In genomic region chr6:130365166-130366010, GRCh38 we compare ENCODE assay signal across 8 cellular contexts. TPM values are rescaled to one million over a fixed set of nuclear protein-coding genes. Genes with fewer than 3 reads are reported as not detected.
DNase-seq lines count a peak whose midpoint lies in the region; ATAC-seq, FAIRE-seq and TF ChIP-seq lines count a peak whose summit lies in the region.

No MANE protein-coding gene starts in this region.

- H3K4me2 ChIP-seq in endothelial cell of umbilical vein (ENCODE audit: insufficient read depth, low read length), result peak overlapping the region; percentile 86

- H3K27ac ChIP-seq in endothelial cell of umbilical vein (ENCODE audit: insufficient read depth, low read depth, low read length), result no peak overlapping the region
- H3K27ac ChIP-seq in stomach, result peak overlapping the region; percentile 55 to 78 (median 78)

- H3K9me3 Mint-ChIP-seq in CD14-positive monocyte, result peaks cover 0 to 10% (median 3%) of the 10 kb centered on the region in 7 donors
- H3K9me3 Mint-ChIP-seq in activated CD8-positive, alpha-beta T cell treated with anti-CD3 and anti-CD28 coated beads, Interleukin-2, amount 10 ng/mL, durations not matched to agents 7 days and 5 days (ENCODE audit: insufficient read depth), result peaks cover under 1% of the 10 kb centered on the region

- peak overlapping the region; percentile 94 for H2AFZ ChIP-seq in endothelial cell of umbilical vein (ENCODE audit: low read depth, low read length)

- H3K79me2 ChIP-seq in endothelial cell of umbilical vein (ENCODE audit: control insufficient read depth, insufficient read depth, low read length), result no peaks in the 10 kb centered on the region

- dilution Hi-C loops in endothelial cell of umbilical vein (cut with MboI; ENCODE audit: extremely low pct_ligation_motif_present, low sequenced_read_pairs), result no loop called here

- WGBS in stomach, 5 donors, result 1 to 5% (median 3%) methylated on average over 49 to 74 of the region's 74 CpGs

- CTCF ChIA-PET in activated CD8-positive, alpha-beta T cell treated with anti-CD3 and anti-CD28 coated beads, Interleukin-2, amount 10 ng/mL, durations not matched to agents 7 days and 5 days (lab: Charles Lee), result interaction anchor here (0.8 to 2.0 kb wide), 9 partner anchors 15 to 333 kb away, joined by 3 to 11 read pairs (median 3); no protein-coding TSS in a partner anchor
- CTCF ChIA-PET in endothelial cell of umbilical vein (lab: Charles Lee), result interaction anchor here (0.6 to 5.9 kb wide), 36 partner anchors 20 to 494 kb away, joined by 3 to 161 read pairs (median 4); partner anchors contain the start of gene SMLR1

- peaks cover 12% of the 10 kb centered on the region for H3K4me1 Mint-ChIP-seq in CD14-positive monocyte
- peaks cover 18% of the 10 kb centered on the region for H3K4me1 Mint-ChIP-seq in activated CD8-positive, alpha-beta T cell treated with anti-CD3 and anti-CD28 coated beads, Interleukin-2, amount 10 ng/mL, durations not matched to agents 7 days and 5 days (ENCODE audit: low read depth)

- peaks cover 6% of the 10 kb centered on the region for H3K4me1 ChIP-seq in endothelial cell of umbilical vein (ENCODE audit: control insufficient read depth, extremely low read depth, insufficient read depth, low read length)
- H3K4me1 ChIP-seq in mononuclear cell (ENCODE audit: insufficient read depth, low read length), result peaks cover 13% of the 10 kb centered on the region
- peaks cover 0 to 22% (median 18%) of the 10 kb centered on the region in 4 donors for H3K4me1 ChIP-seq in stomach

- no TSS peak for BruUV-seq in endothelial cell of umbilical vein (replicated peaks; lab: Mats Ljungman, UMichigan)

- POLR2A ChIA-PET in activated CD8-positive, alpha-beta T cell treated with anti-CD3 and anti-CD28 coated beads, Interleukin-2, amount 10 ng/mL, durations not matched to agents 7 days and 5 days (lab: Charles Lee), result no interaction called here
- POLR2A ChIA-PET in endothelial cell of umbilical vein (lab: Charles Lee), result no interaction called here

- H3K4me3 Mint-ChIP-seq in CD14-positive monocyte, result peak overlapping the region; percentile 62 to 86
- peak overlapping the region; percentile 71 for H3K4me3 Mint-ChIP-seq in activated CD8-positive, alpha-beta T cell treated with anti-CD3 and anti-CD28 coated beads, Interleukin-2, amount 10 ng/mL, durations not matched to agents 7 days and 5 days

- no peak overlapping the region for H3K27ac Mint-ChIP-seq in CD14-positive monocyte
- H3K27ac Mint-ChIP-seq in activated CD8-positive, alpha-beta T cell treated with anti-CD3 and anti-CD28 coated beads, Interleukin-2, amount 10 ng/mL, durations not matched to agents 7 days and 5 days, result no peak overlapping the region

- H3K27me3 ChIP-seq in endothelial cell of umbilical vein (ENCODE audit: control insufficient read depth in 2 of 2, insufficient read depth in 2 of 2, low read length in 2 of 2), result peaks cover 22 to 34% of the 10 kb centered on the region in 2 experiments
- H3K27me3 ChIP-seq in mononuclear cell (ENCODE audit: insufficient read depth, low read length), result peaks cover 47% of the 10 kb centered on the region
- peaks cover 0 to 53% (median 22%) of the 10 kb centered on the region in 3 donors for H3K27me3 ChIP-seq in stomach

- H3K4me3 ChIP-seq in endothelial cell of umbilical vein (replicated peaks in 1 of 3; ENCODE audit: insufficient read depth in 1 of 3, low read depth in 1 of 3, low read length in 3 of 3), result peak overlapping the region; percentile 43 to 72 (median 62)
- H3K4me3 ChIP-seq in mononuclear cell (ENCODE audit: low read length), result peak overlapping the region; percentile 41
- peak overlapping the region; percentile 47 to 76 (median 61) for H3K4me3 ChIP-seq in stomach

- no peaks in the 10 kb centered on the region for H3K9me1 ChIP-seq in endothelial cell of umbilical vein (replicated peaks; ENCODE audit: control insufficient read depth, extremely low read depth, insufficient read depth, low read length)

- intact Hi-C loops in CD14-positive monocyte (cut with micrococcal nuclease), result no loop called here
- intact Hi-C loops in endothelial cell of umbilical vein (cut with micrococcal nuclease), result loop anchor here (1.0 to 5.0 kb wide), 5 partner anchors 237 to 478 kb away; no protein-coding TSS in a partner anchor
- intact Hi-C loops in stomach (cut with DNase I; ENCODE audit: low total_unique reads), result no loop called here

- H3K9me3 ChIP-seq in endothelial cell of umbilical vein (replicated peaks; ENCODE audit: control insufficient read depth, insufficient read depth, low read length) (no peaks in the 10 kb centered on the region), mononuclear cell (ENCODE audit: low read depth, low read length) (no peaks in the 10 kb centered on the region), stomach (no peaks in the 10 kb centered on the region)

- TF ChIP-seq CTCF in CD14-positive monocyte (IDR thresholded peaks at IDR 0.05) (peak; percentile 37), LNCAP (IDR thresholded peaks at IDR 0.05) (peak; percentile 73), endothelial cell of umbilical vein (IDR thresholded peaks at IDR 0.05; ENCODE audit: extremely low read depth in 1 of 2, insufficient read depth in 1 of 2, low read depth in 1 of 2, low read length in 2 of 2) (peak; percentile 80 to 94), stomach (IDR thresholded peaks at IDR 0.05) (peak in 5 of 7 experiments; percentile 20 to 52 (median 47))

- TF ChIP-seq POLR2A in endothelial cell of umbilical vein (IDR thresholded peaks at IDR 0.05; ENCODE audit: low read depth, low read length), result no peak
- no peak for TF ChIP-seq POLR2A in stomach (IDR thresholded peaks at IDR 0.05)

- H3K27me3 Mint-ChIP-seq in CD14-positive monocyte (ENCODE audit: low read depth in 3 of 3), result peaks cover 45 to 64% (median 52%) of the 10 kb centered on the region in 3 donors
- H3K27me3 Mint-ChIP-seq in activated CD8-positive, alpha-beta T cell treated with anti-CD3 and anti-CD28 coated beads, Interleukin-2, amount 10 ng/mL, durations not matched to agents 7 days and 5 days (ENCODE audit: low read depth), result peaks cover 35% of the 10 kb centered on the region

- no peaks in the 10 kb centered on the region for H4K20me1 ChIP-seq in endothelial cell of umbilical vein (replicated peaks; ENCODE audit: control insufficient read depth, extremely low read depth, insufficient read depth, low read length)

- DNase-seq in CD14-positive monocyte (ENCODE audit: low spot score) (no peak), endothelial cell of umbilical vein (ENCODE audit: low read depth, low spot score) (peak; percentile 38), stomach (peak; percentile 62), inferior parietal cortex (ENCODE audit: extremely low spot score) (no peak)
- peak; percentile 51 for DNase-seq in activated CD8-positive, alpha-beta T cell treated with anti-CD3 and anti-CD28 coated beads, Interleukin-2, amount 10 ng/mL, durations not matched to agents 7 days and 5 days

- H3K36me3 ChIP-seq in endothelial cell of umbilical vein (ENCODE audit: control insufficient read depth in 2 of 2, extremely low read depth in 1 of 2, insufficient read depth in 2 of 2, low read length in 2 of 2), result no peaks in the 10 kb centered on the region
- no peaks in the 10 kb centered on the region for H3K36me3 ChIP-seq in stomach

- peak; percentile 37 for FAIRE-seq in endothelial cell of umbilical vein (lab: Jason Lieb, UNC)

- H3K9ac ChIP-seq in endothelial cell of umbilical vein (replicated peaks; ENCODE audit: extremely low read depth, insufficient read depth, low read length), result peak overlapping the region; percentile 44

- TF ChIP-seq EP300 in stomach (IDR thresholded peaks at IDR 0.05), result no peak

- H3K36me3 Mint-ChIP-seq in CD14-positive monocyte, result peaks cover 0 to 3% of the 10 kb centered on the region in 2 donors
- peaks cover 5% of the 10 kb centered on the region for H3K36me3 Mint-ChIP-seq in activated CD8-positive, alpha-beta T cell treated with anti-CD3 and anti-CD28 coated beads, Interleukin-2, amount 10 ng/mL, durations not matched to agents 7 days and 5 days (ENCODE audit: low read depth)

- peak; percentile 81 for ATAC-seq in GM21390 (IDR thresholded peaks at IDR 0.05; ENCODE audit: unreplicated experiment)
- ATAC-seq in activated CD8-positive, alpha-beta T cell treated with anti-CD3 and anti-CD28 coated beads, Interleukin-2, amount 10 ng/mL, durations not matched to agents 7 days and 5 days, result peak; percentile 66

TF ChIP-seq in endothelial cell of umbilical vein, 7 proteins besides CTCF, POLR2A, EP300 and RAD21:
- TF ChIP-seq EZH2 (IDR thresholded peaks at IDR 0.05; ENCODE audit: borderline replicate concordance, low read depth, low read length, severe bottlenecking) (peak; percentile 25), MAX (IDR thresholded peaks at IDR 0.05; ENCODE audit: insufficient read depth, insufficient read length) (no peak)

RNA-seq across cellular contexts. Expression of gene TMEM200A, which starts 0.4 kb away (rescaled TPM):
- polyA plus RNA-seq in CD14-positive monocyte, result not detected
- total RNA-seq in activated CD8-positive, alpha-beta T cell treated with anti-CD3 and anti-CD28 coated beads, Interleukin-2, amount 10 ng/mL, durations not matched to agents 7 days and 5 days, result 1 to 10 TPM; 2.6 to 2.7 TPM
- 0.74 and 0.75 TPM in 2 replicates for total RNA-seq in endothelial cell of umbilical vein
- 0.51 and 0.58 TPM in 2 replicates for polyA plus RNA-seq in endothelial cell of umbilical vein
- polyA plus RNA-seq in endothelial cell of umbilical vein (2011; cell fraction: cytosol; rRNA removed), result 0.73 and 0.76 TPM in 2 replicates
- 0.34 and 0.78 TPM in 2 replicates for polyA plus RNA-seq in endothelial cell of umbilical vein (2011; cell fraction: nucleus; rRNA removed)
- 1.8 and 10.8 TPM in 2 replicates for polyA plus RNA-seq in endothelial cell of umbilical vein (2012)
- 1.0 and 1.5 TPM in 2 replicates for polyA minus RNA-seq in endothelial cell of umbilical vein
- not detected for polyA minus RNA-seq in endothelial cell of umbilical vein (2011; cell fraction: cytosol; rRNA and poly(A)+ RNA removed)
- polyA minus RNA-seq in endothelial cell of umbilical vein (2011; cell fraction: nucleus; rRNA and poly(A)+ RNA removed), result 0.82 and 0.87 TPM in 2 replicates
- total RNA-seq in mononuclear cell, result 0.63 TPM
- 1 to 10 TPM in 3 of 5 donors, not detected in 2; 1.2 to 8.8 (median 2.6) TPM for total RNA-seq in stomach
- polyA plus RNA-seq in stomach, result 1 to 10 TPM in 1 of 3 donors, under 1 TPM in 2; 0.23 to 1.4 (median 0.68) TPM

Comparison
In these comparisons a context has a peak if more than half of its experiments do, and no peak if none do; other contexts are left out.
1. DNase-seq: peak in activated CD8-positive, alpha-beta T cell treated with anti-CD3 and anti-CD28 coated beads, Interleukin-2, amount 10 ng/mL, durations not matched to agents 7 days and 5 days (single experiment), endothelial cell of umbilical vein (single experiment) and stomach (single experiment); none in CD14-positive monocyte (single experiment) and inferior parietal cortex (single experiment).
2. CTCF ChIP-seq: peak in every context shown above with its lines; median percentile 87 in endothelial cell of umbilical vein; 73 in LNCAP; 47 in stomach; 37 in CD14-positive monocyte.
3. Peak in every context shown above with its lines, with median percentiles within 50 percentile points of each other: H3K4me3 ChIP-seq.